ENCODE assay signal across 24 cellular contexts in genomic region chr6:78947529-78947928, GRCh38.
DNase-seq lines count a peak whose midpoint lies in the region; ATAC-seq, FAIRE-seq and TF ChIP-seq lines count a peak whose summit lies in the region.
"Had no signal": no experiment of that assay in that cellular context is flagged by ENCODE, and none has a peak within 500 bp of the region (broad histone marks: within the 10 kb centered on the region; RNA-seq: fewer than 3 reads in every experiment).

No MANE protein-coding gene starts in this region.

- H3K4me1 ChIP-seq in A549: no peaks in the 10 kb centered on the region
- H3K4me1 ChIP-seq in mesenchymal stem cell (ENCODE audit: control insufficient read depth, insufficient read depth, low read depth, low read length): peaks cover 2% of the 10 kb centered on the region
- no peaks in the 10 kb centered on the region for H3K4me1 ChIP-seq in thyroid gland
- no peaks in the 10 kb centered on the region for H3K4me1 ChIP-seq in left lung
- H3K4me1 ChIP-seq: heart left ventricle, pancreas, right lobe of liver had no signal

- H2BK5ac ChIP-seq in mesenchymal stem cell (ENCODE audit: low read depth, low read length, poor library complexity, severe bottlenecking): no peak overlapping the region

- H3K23ac ChIP-seq in mesenchymal stem cell (ENCODE audit: low read length in 2 of 2): no peak overlapping the region

- no peak overlapping the region for H3K4me2 ChIP-seq in A549
- no peak overlapping the region for H3K4me2 ChIP-seq in mesenchymal stem cell (ENCODE audit: low read length, poor library complexity, severe bottlenecking)

- no peak for TF ChIP-seq POLR2A in A549 (IDR thresholded peaks at IDR 0.05; ENCODE audit: low read length)
- no peak for TF ChIP-seq POLR2A in thyroid gland (IDR thresholded peaks at IDR 0.05)

- H3K36me3 Mint-ChIP-seq in HFFc6 (ENCODE audit: low read depth) (peaks cover 74% of the 10 kb centered on the region), CD14-positive monocyte (peaks cover 81 to 91% of the 10 kb centered on the region in 2 donors)

- no peak overlapping the region; the same call in 1 of the 2 replicates for H3K27ac Mint-ChIP-seq in HFFc6
- no peak overlapping the region for H3K27ac Mint-ChIP-seq in CD14-positive monocyte
- H3K27ac Mint-ChIP-seq: CD4-positive, alpha-beta T cell; T-helper 17 cell; type B pancreatic cell had no signal

- peaks cover 23% of the 10 kb centered on the region for H3K9me3 Mint-ChIP-seq in HFFc6
- H3K9me3 Mint-ChIP-seq in CD14-positive monocyte: peaks cover 13 to 21% (median 19%) of the 10 kb centered on the region in 7 donors

- H3K27me3 ChIP-seq in mesenchymal stem cell (ENCODE audit: control insufficient read depth in 1 of 2, insufficient read depth in 1 of 2, low read length in 2 of 2): no peaks in the 10 kb centered on the region
- H3K27me3 ChIP-seq in thyroid gland: no peaks in the 10 kb centered on the region
- H3K27me3 ChIP-seq in left lung: no peaks in the 10 kb centered on the region
- H3K27me3 ChIP-seq: heart left ventricle, pancreas, right lobe of liver, SJCRH30 had no signal

- WGBS in A549 (ENCODE audit: missing lambda C conversion rate): 84% methylated on average over 2 of the region's 2 CpGs
- 100% methylated on average over 1 of the region's 2 CpGs for WGBS in mesenchymal stem cell
- WGBS in thyroid gland, 2 donors: 88 to 93% methylated on average over 2 of the region's 2 CpGs

- H3K36me3 ChIP-seq in mesenchymal stem cell (ENCODE audit: control insufficient read depth in 1 of 2, insufficient read depth in 2 of 2, low read depth in 1 of 2, low read length in 2 of 2) (peaks cover 19 to 94% of the 10 kb centered on the region in 2 experiments), thyroid gland (peaks cover 15 to 17% of the 10 kb centered on the region in 2 donors), left lung (peaks cover 0 to 92% of the 10 kb centered on the region in 2 donors)

- TF ChIP-seq EP300 in A549 (IDR thresholded peaks at IDR 0.05): no peak

- H3K27me3 Mint-ChIP-seq in HFFc6 (ENCODE audit: insufficient read depth) (peaks cover 5% of the 10 kb centered on the region; the same call in 1 of the 2 replicates), CD14-positive monocyte (ENCODE audit: low read depth in 3 of 3) (no peaks in the 10 kb centered on the region)
- H3K27me3 Mint-ChIP-seq: CD4-positive, alpha-beta T cell; naive thymus-derived CD8-positive, alpha-beta T cell; T-helper 17 cell; type B pancreatic cell had no signal

- no peak for TF ChIP-seq RAD21 in A549 (conservative IDR thresholded peaks at IDR 0.05 in 1 of 2, IDR thresholded peaks at IDR 0.05 in 1 of 2)

- no peak overlapping the region for H4K91ac ChIP-seq in mesenchymal stem cell (ENCODE audit: low read length)

- no peak overlapping the region for H2BK12ac ChIP-seq in mesenchymal stem cell (ENCODE audit: low read length in 2 of 2)

- intact Hi-C loops in thyroid gland (cut with DNase I) (no loop called here), left lung (cut with DNase I) (no loop called here), CD14-positive monocyte (cut with micrococcal nuclease) (no loop called here)

- H3K27ac ChIP-seq in A549 (no peak overlapping the region), mesenchymal stem cell (ENCODE audit: low read length, poor library complexity, severe bottlenecking) (peak overlapping the region; percentile 43), thyroid gland (no peak overlapping the region), left lung (no peak overlapping the region)
- H3K27ac ChIP-seq: heart left ventricle, pancreas, right lobe of liver, SJCRH30 had no signal

- H3K4me1 Mint-ChIP-seq in HFFc6 (ENCODE audit: low read depth): peaks cover 22% of the 10 kb centered on the region
- H3K4me1 Mint-ChIP-seq in CD14-positive monocyte: peaks cover 3% of the 10 kb centered on the region

- H3K9ac ChIP-seq in mesenchymal stem cell (ENCODE audit: low read length): no peak overlapping the region

- no peak overlapping the region for H3K18ac ChIP-seq in mesenchymal stem cell (ENCODE audit: low read depth in 1 of 2, low read length in 2 of 2)

- in situ Hi-C loops in astrocyte of the spinal cord (cut with HindIII; ENCODE audit: low sequenced_read_pairs): no loop called here

- no peak overlapping the region for H3K4me3 ChIP-seq in A549
- H3K4me3 ChIP-seq in astrocyte of the spinal cord (ENCODE audit: low read depth, low read length): no peak overlapping the region
- no peak overlapping the region for H3K4me3 ChIP-seq in mesenchymal stem cell (ENCODE audit: insufficient read depth in 1 of 2, low read depth in 1 of 2, low read length in 2 of 2)
- no peak overlapping the region for H3K4me3 ChIP-seq in thyroid gland (replicated peaks in 1 of 3)
- H3K4me3 ChIP-seq in left lung: no peak overlapping the region
- H3K4me3 ChIP-seq: heart left ventricle, pancreas, right lobe of liver, SJCRH30 had no signal

- TF ChIP-seq CTCF in A549 (IDR thresholded peaks at IDR 0.05) (no peak), HFFc6 (IDR thresholded peaks at IDR 0.05) (no peak), astrocyte of the spinal cord (IDR thresholded peaks at IDR 0.05; ENCODE audit: low read depth, low read length) (no peak), thyroid gland (IDR thresholded peaks at IDR 0.05) (no peak), left lung (IDR thresholded peaks at IDR 0.05) (no peak), CD14-positive monocyte (IDR thresholded peaks at IDR 0.05) (no peak), omental fat pad (IDR thresholded peaks at IDR 0.05) (no peak)

- H2BK120ac ChIP-seq in mesenchymal stem cell (ENCODE audit: low read depth, low read length): no peak overlapping the region

- H3K9me3 ChIP-seq in A549 (peaks cover 13% of the 10 kb centered on the region), mesenchymal stem cell (ENCODE audit: control insufficient read depth, low read length) (peaks cover 15% of the 10 kb centered on the region), thyroid gland (no peaks in the 10 kb centered on the region), left lung (peaks cover 0 to 13% of the 10 kb centered on the region in 2 donors)
- H3K9me3 ChIP-seq: pancreas, right lobe of liver, SJCRH30 had no signal

- ATAC-seq in A549 (no peak), left lung (no peak), omental fat pad (ENCODE audit: low FRiP score) (no peak)
- ATAC-seq: heart left ventricle; naive thymus-derived CD8-positive, alpha-beta T cell; pancreas; right lobe of liver; T-helper 17 cell had no signal

- peaks cover 13% of the 10 kb centered on the region for H3K79me1 ChIP-seq in mesenchymal stem cell (replicated peaks; ENCODE audit: low read length, poor library complexity, severe bottlenecking)

- no peak overlapping the region for H4K8ac ChIP-seq in mesenchymal stem cell (ENCODE audit: low read length)

- no peak overlapping the region for H2AFZ ChIP-seq in mesenchymal stem cell (ENCODE audit: low read depth, low read length)

- CTCF ChIA-PET in A549 (lab: Yijun Ruan, JAX): no interaction called here

- no peak overlapping the region for H3K4ac ChIP-seq in mesenchymal stem cell (ENCODE audit: low read depth in 1 of 2, low read length in 2 of 2)

- no peak for FAIRE-seq in A549 (lab: Jason Lieb, UNC)
- FAIRE-seq: pancreas had no signal

- H3K4me3 Mint-ChIP-seq in HFFc6 (peak overlapping the region; percentile 70), CD14-positive monocyte (no peak overlapping the region)
- H3K4me3 Mint-ChIP-seq: CD4-positive, alpha-beta T cell; naive thymus-derived CD8-positive, alpha-beta T cell; T-helper 17 cell; type B pancreatic cell had no signal

- POLR2A ChIA-PET in A549 (lab: Yijun Ruan, JAX): no interaction called here

- no peak overlapping the region for H2BK15ac ChIP-seq in mesenchymal stem cell (ENCODE audit: low read depth, poor library complexity, severe bottlenecking)

- no peak overlapping the region for H2AK5ac ChIP-seq in mesenchymal stem cell (ENCODE audit: low read length, severe bottlenecking)

- DNase-seq in A549 (ENCODE audit: low read depth in 1 of 2, low spot score in 1 of 2) (no peak), HFFc6 (no peak), astrocyte of the spinal cord (ENCODE audit: low read depth, low spot score) (peak; percentile 43), mesenchymal stem cell (peak; percentile 18), thyroid gland (no peak), left lung (no peak), CD14-positive monocyte (ENCODE audit: low spot score) (no peak), omental fat pad (ENCODE audit: low spot score) (no peak)
- DNase-seq: activated CD4-positive, alpha-beta T cell treated with anti-CD3 and anti-CD28 coated beads for 4 hours; activated naive CD4-positive, alpha-beta T cell treated with anti-CD3 and anti-CD28 coated beads, Interleukin-2, amount 50 U/mL, for 16 hours; activated T-cell treated with anti-CD3 and anti-CD28 coated beads, Interleukin-2, amount 50 U/mL, for 48 hours; CD4-positive, alpha-beta T cell; GDM1; heart left ventricle; Karpas-422; left colon; naive thymus-derived CD8-positive, alpha-beta T cell; NCI-H1105; NCI-H2029 treated with DMSO at 0.1 percent for 48 hours; pancreas; right lobe of liver; T-helper 17 cell had no signal

- no peak overlapping the region for H3K14ac ChIP-seq in mesenchymal stem cell (ENCODE audit: low read length in 2 of 2)

TF ChIP-seq in A549, 52 proteins besides CTCF, POLR2A, EP300 and RAD21:
- TF ChIP-seq FOSB (CRISPR knock-in tag; IDR thresholded peaks at IDR 0.05): no peak
- no peak for TF ChIP-seq FOSL2 (IDR thresholded peaks at IDR 0.05)
- TF ChIP-seq FOSL2 (CRISPR knock-in tag; IDR thresholded peaks at IDR 0.05): 0 out of 2 replicates have a peak, but pooled peaks have one; percentile 7
- no peak for TF ChIP-seq HEYL (CRISPR knock-in tag; IDR thresholded peaks at IDR 0.05)
- no peak for TF ChIP-seq BCL3 (IDR thresholded peaks at IDR 0.05)

Comparison
In these comparisons a context has a peak if more than half of its experiments do, and no peak if none do; other contexts are left out.
1. DNase-seq: peak in astrocyte of the spinal cord (single experiment) and mesenchymal stem cell (single experiment); none in A549 (0 of 2), HFFc6 (single experiment), thyroid gland (0 of 2), left lung (0 of 2), CD14-positive monocyte (single experiment) and omental fat pad (single experiment).